Comparison of ENCODE assay signal across 7 cellular contexts in the genomic region with DNA sequence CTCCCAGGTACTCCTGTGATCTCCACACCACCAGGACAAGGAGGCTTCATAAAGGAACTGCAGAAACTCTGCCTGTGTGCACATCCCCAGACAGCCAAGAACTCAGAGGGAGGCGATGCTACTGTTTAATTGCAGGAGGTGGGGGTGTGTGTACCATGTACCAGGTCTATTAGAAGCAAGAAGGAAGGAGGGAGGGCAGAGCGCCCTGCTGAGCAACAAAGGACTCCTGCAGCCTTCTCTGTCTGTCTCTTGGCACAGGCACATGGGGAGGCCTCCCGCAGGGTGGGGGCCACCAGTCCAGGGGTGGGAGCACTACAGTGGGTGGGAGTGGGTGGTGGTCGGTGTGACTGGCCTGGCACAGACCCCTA. TPM values are rescaled to one million over a fixed set of nuclear protein-coding genes. Genes with fewer than 3 reads are reported as not detected.
"Had no signal": no experiment of that assay in that cellular context is flagged by ENCODE, and none has a peak within 500 bp of the region (broad histone marks: within the 10 kb centered on the region; RNA-seq: fewer than 3 reads in every experiment).

No MANE protein-coding gene starts in this region.

RNA-seq across cellular contexts. Expression of a gene that starts 3.3 kb away (rescaled TPM):
- total RNA-seq: LHCN-M2, MCF 10A, PC-9, Peyer's patch, Right ventricle myocardium inferior, RPMI7951, SJCRH30 had no signal
